Comparison of ENCODE assay signal across 2 cellular contexts in the genomic region with DNA sequence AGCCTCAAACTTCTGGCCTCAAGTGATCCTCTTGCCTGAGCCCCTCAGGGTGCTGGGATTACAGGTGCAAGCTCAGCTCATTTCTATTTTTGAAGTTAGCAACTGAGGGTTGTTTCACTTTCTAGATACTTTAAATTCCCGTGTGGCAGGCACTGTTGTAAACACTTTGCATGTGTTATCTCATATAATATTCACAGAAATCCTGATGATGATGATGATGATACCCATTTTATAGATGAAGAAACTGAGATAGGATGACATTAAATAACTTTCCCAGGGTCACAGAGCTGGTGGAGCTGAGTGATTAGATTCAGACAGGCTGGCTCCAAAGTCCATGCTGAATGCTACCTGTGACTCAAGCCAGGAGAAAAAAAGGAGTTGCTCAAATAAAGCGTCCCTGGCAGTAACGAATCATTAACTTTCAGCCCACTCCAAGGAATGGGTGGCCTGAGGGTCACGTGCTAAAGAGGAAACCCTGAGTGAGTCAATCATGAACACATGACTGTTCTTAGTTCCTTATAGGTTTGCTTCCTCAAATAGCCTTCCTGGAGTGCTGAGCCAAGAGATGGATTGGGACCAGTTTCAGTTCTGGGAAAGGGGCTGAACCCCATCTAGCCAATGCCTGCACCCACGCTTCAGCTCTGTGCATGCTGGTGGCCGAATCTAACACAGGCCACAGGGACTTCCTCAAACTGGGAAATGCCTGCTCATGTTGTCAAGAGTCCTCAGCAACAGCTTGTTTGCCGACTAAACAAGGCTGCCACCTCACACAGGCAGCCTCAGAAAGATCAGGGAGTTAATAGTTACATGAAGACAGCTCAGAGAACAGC.
TF ChIP-seq lines count a peak whose summit lies in the region.

No MANE protein-coding gene starts in this region.

TF ChIP-seq in A549, 52 proteins besides CTCF, POLR2A, EP300 and RAD21 (continued from another document):
- TF ChIP-seq, protein P1, sequence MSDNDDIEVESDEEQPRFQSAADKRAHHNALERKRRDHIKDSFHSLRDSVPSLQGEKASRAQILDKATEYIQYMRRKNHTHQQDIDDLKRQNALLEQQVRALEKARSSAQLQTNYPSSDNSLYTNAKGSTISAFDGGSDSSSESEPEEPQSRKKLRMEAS (IDR thresholded peaks at IDR 0.05) = peak; percentile 63; the same call in 1 of the 2 replicates
- TF ChIP-seq RFX5 (IDR thresholded peaks at IDR 0.05) (no peak), BHLHE40 (IDR thresholded peaks at IDR 0.05; ENCODE audit: low read depth, low read length) (peak; percentile 80), ZC3H11A (IDR thresholded peaks at IDR 0.05) (no peak), JUN (IDR thresholded peaks at IDR 0.05) (peak; percentile 54 to 85; a peak in 4 of 5 replicates), CHD2 (IDR thresholded peaks at IDR 0.05; ENCODE audit: low read length, partially characterized antibody) (no peak), ZFP36 (IDR thresholded peaks at IDR 0.05; ENCODE audit: borderline replicate concordance, partially characterized antibody) (no peak), ZSCAN20 (CRISPR knock-in tag; IDR thresholded peaks at IDR 0.05) (no peak), HDAC2 (IDR thresholded peaks at IDR 0.05) (peak; percentile 99)
- TF ChIP-seq, protein P2, sequence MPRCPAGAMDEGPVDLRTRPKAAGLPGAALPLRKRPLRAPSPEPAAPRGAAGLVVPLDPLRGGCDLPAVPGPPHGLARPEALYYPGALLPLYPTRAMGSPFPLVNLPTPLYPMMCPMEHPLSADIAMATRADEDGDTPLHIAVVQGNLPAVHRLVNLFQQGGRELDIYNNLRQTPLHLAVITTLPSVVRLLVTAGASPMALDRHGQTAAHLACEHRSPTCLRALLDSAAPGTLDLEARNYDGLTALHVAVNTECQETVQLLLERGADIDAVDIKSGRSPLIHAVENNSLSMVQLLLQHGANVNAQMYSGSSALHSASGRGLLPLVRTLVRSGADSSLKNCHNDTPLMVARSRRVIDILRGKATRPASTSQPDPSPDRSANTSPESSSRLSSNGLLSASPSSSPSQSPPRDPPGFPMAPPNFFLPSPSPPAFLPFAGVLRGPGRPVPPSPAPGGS (IDR thresholded peaks at IDR 0.05) = peak; percentile 66; the same call in 1 of the 3 replicates

TF ChIP-seq in HEK293, 187 proteins besides CTCF, POLR2A, EP300 and RAD21 (continued from another document):
- TF ChIP-seq, protein P3, sequence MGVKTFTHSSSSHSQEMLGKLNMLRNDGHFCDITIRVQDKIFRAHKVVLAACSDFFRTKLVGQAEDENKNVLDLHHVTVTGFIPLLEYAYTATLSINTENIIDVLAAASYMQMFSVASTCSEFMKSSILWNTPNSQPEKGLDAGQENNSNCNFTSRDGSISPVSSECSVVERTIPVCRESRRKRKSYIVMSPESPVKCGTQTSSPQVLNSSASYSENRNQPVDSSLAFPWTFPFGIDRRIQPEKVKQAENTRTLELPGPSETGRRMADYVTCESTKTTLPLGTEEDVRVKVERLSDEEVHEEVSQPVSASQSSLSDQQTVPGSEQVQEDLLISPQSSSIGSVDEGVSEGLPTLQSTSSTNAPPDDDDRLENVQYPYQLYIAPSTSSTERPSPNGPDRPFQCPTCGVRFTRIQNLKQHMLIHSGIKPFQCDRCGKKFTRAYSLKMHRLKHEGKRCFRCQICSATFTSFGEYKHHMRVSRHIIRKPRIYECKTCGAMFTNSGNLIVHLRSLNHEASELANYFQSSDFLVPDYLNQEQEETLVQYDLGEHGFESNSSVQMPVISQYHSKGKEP (tag by site-specific recombination; IDR thresholded peaks at IDR 0.05) = no peak
- TF ChIP-seq ZNF529 (tag by site-specific recombination; IDR thresholded peaks at IDR 0.05; ENCODE audit: insufficient replicate concordance) (no peak), ZNF350 (tag by site-specific recombination; IDR thresholded peaks at IDR 0.05) (no peak), ZBTB17 (tag by site-specific recombination; IDR thresholded peaks at IDR 0.05) (peak; percentile 68), ZNF354C (tag by site-specific recombination; IDR thresholded peaks at IDR 0.05; ENCODE audit: borderline replicate concordance, low read depth) (no peak)
- TF ChIP-seq, protein P4, sequence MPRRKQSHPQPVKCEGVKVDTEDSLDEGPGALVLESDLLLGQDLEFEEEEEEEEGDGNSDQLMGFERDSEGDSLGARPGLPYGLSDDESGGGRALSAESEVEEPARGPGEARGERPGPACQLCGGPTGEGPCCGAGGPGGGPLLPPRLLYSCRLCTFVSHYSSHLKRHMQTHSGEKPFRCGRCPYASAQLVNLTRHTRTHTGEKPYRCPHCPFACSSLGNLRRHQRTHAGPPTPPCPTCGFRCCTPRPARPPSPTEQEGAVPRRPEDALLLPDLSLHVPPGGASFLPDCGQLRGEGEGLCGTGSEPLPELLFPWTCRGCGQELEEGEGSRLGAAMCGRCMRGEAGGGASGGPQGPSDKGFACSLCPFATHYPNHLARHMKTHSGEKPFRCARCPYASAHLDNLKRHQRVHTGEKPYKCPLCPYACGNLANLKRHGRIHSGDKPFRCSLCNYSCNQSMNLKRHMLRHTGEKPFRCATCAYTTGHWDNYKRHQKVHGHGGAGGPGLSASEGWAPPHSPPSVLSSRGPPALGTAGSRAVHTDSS (tag by site-specific recombination; IDR thresholded peaks at IDR 0.05) = peak; percentile 66; the same call in 1 of the 2 replicates
